Comparison of ENCODE assay signal across 1 cellular context in the genomic region with DNA sequence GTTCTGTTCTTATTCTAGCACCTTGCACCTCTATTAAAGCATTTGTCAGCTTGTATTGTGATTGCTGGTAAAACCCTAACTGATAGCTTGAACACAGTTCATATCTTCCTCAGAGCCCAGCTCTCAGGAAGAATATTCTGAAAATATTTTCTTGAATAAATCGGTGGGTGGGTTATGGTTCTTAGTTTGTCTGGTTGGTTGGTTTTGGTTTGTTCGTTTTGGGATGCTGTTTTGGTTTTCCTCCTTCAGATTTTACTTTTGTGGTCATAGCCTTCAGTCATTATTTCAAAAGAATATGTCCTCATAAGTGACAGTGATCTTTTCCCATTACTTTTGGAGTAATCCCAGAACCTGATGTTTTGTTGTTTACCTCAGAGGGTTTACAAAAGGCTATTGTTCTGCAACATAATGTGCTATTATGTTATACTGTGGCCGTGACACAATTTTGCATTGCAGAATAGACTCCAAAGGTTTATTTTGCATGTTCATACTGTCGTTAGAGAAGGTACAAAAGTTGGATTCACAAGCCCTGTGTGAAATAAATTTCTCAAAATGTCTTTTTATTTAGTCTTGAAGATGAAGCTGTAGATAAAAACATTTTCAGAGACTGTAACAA.
TF ChIP-seq lines count a peak whose summit lies in the region.

No MANE protein-coding gene starts in this region.

TF ChIP-seq in HepG2, 621 proteins besides CTCF, POLR2A, EP300 and RAD21 (continued from another document):
- TF ChIP-seq, protein P1, sequence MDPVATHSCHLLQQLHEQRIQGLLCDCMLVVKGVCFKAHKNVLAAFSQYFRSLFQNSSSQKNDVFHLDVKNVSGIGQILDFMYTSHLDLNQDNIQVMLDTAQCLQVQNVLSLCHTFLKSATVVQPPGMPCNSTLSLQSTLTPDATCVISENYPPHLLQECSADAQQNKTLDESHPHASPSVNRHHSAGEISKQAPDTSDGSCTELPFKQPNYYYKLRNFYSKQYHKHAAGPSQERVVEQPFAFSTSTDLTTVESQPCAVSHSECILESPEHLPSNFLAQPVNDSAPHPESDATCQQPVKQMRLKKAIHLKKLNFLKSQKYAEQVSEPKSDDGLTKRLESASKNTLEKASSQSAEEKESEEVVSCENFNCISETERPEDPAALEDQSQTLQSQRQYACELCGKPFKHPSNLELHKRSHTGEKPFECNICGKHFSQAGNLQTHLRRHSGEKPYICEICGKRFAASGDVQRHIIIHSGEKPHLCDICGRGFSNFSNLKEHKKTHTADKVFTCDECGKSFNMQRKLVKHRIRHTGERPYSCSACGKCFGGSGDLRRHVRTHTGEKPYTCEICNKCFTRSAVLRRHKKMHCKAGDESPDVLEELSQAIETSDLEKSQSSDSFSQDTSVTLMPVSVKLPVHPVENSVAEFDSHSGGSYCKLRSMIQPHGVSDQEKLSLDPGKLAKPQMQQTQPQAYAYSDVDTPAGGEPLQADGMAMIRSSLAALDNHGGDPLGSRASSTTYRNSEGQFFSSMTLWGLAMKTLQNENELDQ (CRISPR knock-in tag; IDR thresholded peaks at IDR 0.05; ENCODE audit: borderline replicate concordance): no peak
- TF ChIP-seq, protein P2, sequence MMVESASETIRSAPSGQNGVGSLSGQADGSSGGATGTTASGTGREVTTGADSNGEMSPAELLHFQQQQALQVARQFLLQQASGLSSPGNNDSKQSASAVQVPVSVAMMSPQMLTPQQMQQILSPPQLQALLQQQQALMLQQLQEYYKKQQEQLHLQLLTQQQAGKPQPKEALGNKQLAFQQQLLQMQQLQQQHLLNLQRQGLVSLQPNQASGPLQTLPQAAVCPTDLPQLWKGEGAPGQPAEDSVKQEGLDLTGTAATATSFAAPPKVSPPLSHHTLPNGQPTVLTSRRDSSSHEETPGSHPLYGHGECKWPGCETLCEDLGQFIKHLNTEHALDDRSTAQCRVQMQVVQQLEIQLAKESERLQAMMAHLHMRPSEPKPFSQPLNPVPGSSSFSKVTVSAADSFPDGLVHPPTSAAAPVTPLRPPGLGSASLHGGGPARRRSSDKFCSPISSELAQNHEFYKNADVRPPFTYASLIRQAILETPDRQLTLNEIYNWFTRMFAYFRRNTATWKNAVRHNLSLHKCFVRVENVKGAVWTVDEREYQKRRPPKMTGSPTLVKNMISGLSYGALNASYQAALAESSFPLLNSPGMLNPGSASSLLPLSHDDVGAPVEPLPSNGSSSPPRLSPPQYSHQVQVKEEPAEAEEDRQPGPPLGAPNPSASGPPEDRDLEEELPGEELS (CRISPR knock-in tag; IDR thresholded peaks at IDR 0.05): 0 out of 2 replicates have a peak, but pooled peaks have one; percentile 32
- no peak for TF ChIP-seq JARID2 (CRISPR knock-in tag; IDR thresholded peaks at IDR 0.05; ENCODE audit: insufficient replicate concordance)
- TF ChIP-seq HOXA3 (CRISPR knock-in tag; IDR thresholded peaks at IDR 0.05): no peak
- peak; percentile 29; the same call in 1 of the 2 replicates for TF ChIP-seq SOX13 (IDR thresholded peaks at IDR 0.05)
- peak in 1 of 2 experiments; percentile 92; a peak in 2 of 4 replicates for TF ChIP-seq SOX13 (CRISPR knock-in tag; conservative IDR thresholded peaks at IDR 0.05 in 1 of 2, IDR thresholded peaks at IDR 0.05 in 1 of 2)
- 0 out of 2 replicates have a peak, but pooled peaks have one; percentile 9 for TF ChIP-seq ELF3 (CRISPR knock-in tag; IDR thresholded peaks at IDR 0.05)
- no peak for TF ChIP-seq MBD4 (IDR thresholded peaks at IDR 0.05; ENCODE audit: borderline replicate concordance, low read length)
- 0 out of 2 replicates have a peak, but pooled peaks have one; percentile 20 for TF ChIP-seq CEBPB (IDR thresholded peaks at IDR 0.05; ENCODE audit: borderline replicate concordance, low read depth, low read length)
- peak; percentile 77; the same call in 1 of the 2 replicates for TF ChIP-seq ZBTB21 (CRISPR knock-in tag; IDR thresholded peaks at IDR 0.05)
- no peak for TF ChIP-seq KDM5B (CRISPR knock-in tag; IDR thresholded peaks at IDR 0.05; ENCODE audit: borderline replicate concordance)
- TF ChIP-seq SMARCC2 (IDR thresholded peaks at IDR 0.05): no peak
- no peak for TF ChIP-seq ONECUT2 (CRISPR knock-in tag; IDR thresholded peaks at IDR 0.05)
- TF ChIP-seq ZSCAN20 (CRISPR knock-in tag; IDR thresholded peaks at IDR 0.05; ENCODE audit: borderline replicate concordance): no peak
- TF ChIP-seq ZNF530 (CRISPR knock-in tag; IDR thresholded peaks at IDR 0.05; ENCODE audit: low read depth): no peak
- TF ChIP-seq ZBTB7A (CRISPR knock-in tag; IDR thresholded peaks at IDR 0.05): no peak
- TF ChIP-seq SMC3 (IDR thresholded peaks at IDR 0.05; ENCODE audit: low read length): no peak
- peak; percentile 28; the same call in 1 of the 2 replicates for TF ChIP-seq CEBPG (CRISPR knock-in tag; IDR thresholded peaks at IDR 0.05)
- peak; percentile 24 for TF ChIP-seq ASH2L (IDR thresholded peaks at IDR 0.05; ENCODE audit: insufficient read length, low read depth, low read length)
- peak; percentile 17; the same call in 1 of the 2 replicates for TF ChIP-seq FOXK2 (IDR thresholded peaks at IDR 0.05)
- TF ChIP-seq MEIS2 (CRISPR knock-in tag; IDR thresholded peaks at IDR 0.05): no peak
- TF ChIP-seq ZNF124 (CRISPR knock-in tag; IDR thresholded peaks at IDR 0.05): no peak
